ENCODE assay signal across 23 cellular contexts in genomic region chr19:38513762-38514167, GRCh38.
DNase-seq lines count a peak whose midpoint lies in the region; ATAC-seq lines count a peak whose summit lies in the region.
"Had no signal": no experiment of that assay in that cellular context is flagged by ENCODE, and none has a peak within 500 bp of the region (broad histone marks: within the 10 kb centered on the region; RNA-seq: fewer than 3 reads in every experiment).

No MANE protein-coding gene starts in this region.

- peak; percentile 74 for DNase-seq in activated CD4-positive, alpha-beta T cell treated with anti-CD3 and anti-CD28 coated beads, Interleukin-2, amount 10 ng/mL, durations not matched to agents 7 days and 5 days
- no peak for DNase-seq in activated CD4-positive, alpha-beta T cell treated with anti-CD3 and anti-CD28 coated beads for 1 hour
- DNase-seq in Karpas-422 (peak; percentile 58), NCI-H2081 treated with DMSO at 0.1 percent for 48 hours (lab: John Stamatoyannopoulos, UW) (no peak)
- DNase-seq in activated CD8-positive, alpha-beta T cell treated with anti-CD3 and anti-CD28 coated beads, Interleukin-2, amount 10 ng/mL, durations not matched to agents 7 days and 5 days: peak; percentile 75
- DNase-seq: ACHN; activated T-cell treated with anti-CD3 and anti-CD28 coated beads, Interleukin-2, amount 50 U/mL, for 1 hour; body of pancreas; Calu3; H7; immature natural killer cell; natural killer cell; pancreas; PC-3; right cardiac atrium; Right ventricle myocardium superior; substantia nigra had no signal

- H3K36me3 Mint-ChIP-seq in activated CD4-positive, alpha-beta T cell treated with anti-CD3 and anti-CD28 coated beads, Interleukin-2, amount 10 ng/mL, durations not matched to agents 7 days and 5 days (ENCODE audit: low read depth): no peaks in the 10 kb centered on the region
- no peaks in the 10 kb centered on the region for H3K36me3 Mint-ChIP-seq in activated CD8-positive, alpha-beta T cell treated with anti-CD3 and anti-CD28 coated beads, Interleukin-2, amount 10 ng/mL, durations not matched to agents 7 days and 5 days (ENCODE audit: low read depth)
- H3K36me3 Mint-ChIP-seq in stimulated activated memory B cell treated with anti-CD40 and anti-IgM and Interleukin-4, amounts not matched to agents 10 μg/mL and 1 μg/mL and 100 μg/mL, for 72 hours: no peaks in the 10 kb centered on the region
- H3K36me3 Mint-ChIP-seq: immature natural killer cell, mesothelial cell of epicardium, natural killer cell had no signal

- H3K9me3 ChIP-seq in Karpas-422 (ENCODE audit: low read length): no peaks in the 10 kb centered on the region
- H3K9me3 ChIP-seq: BLaER1 treated with 17β-estradiol and CSF1 and Interleukin-3, amounts not matched to agents 10 nM and 100 nM; body of pancreas; pancreas had no signal

- no peak overlapping the region for H2AFZ ChIP-seq in Karpas-422 (ENCODE audit: low read length)

- H3K9ac ChIP-seq in Karpas-422 (ENCODE audit: low read length): no peak overlapping the region
- H3K9ac ChIP-seq: BLaER1 treated with 17β-estradiol and CSF1 and Interleukin-3, amounts not matched to agents 10 nM and 100 nM had no signal

- H3K4me2 ChIP-seq in Karpas-422 (ENCODE audit: low read depth, low read length, poor library complexity, severe bottlenecking): no peak overlapping the region

- H3K27ac ChIP-seq in Karpas-422 (ENCODE audit: low read length): no peak overlapping the region
- H3K27ac ChIP-seq: BLaER1 treated with 17β-estradiol and CSF1 and Interleukin-3, amounts not matched to agents 10 nM and 100 nM; body of pancreas; pancreas had no signal

- no peaks in the 10 kb centered on the region for H3K36me3 ChIP-seq in Karpas-422 (ENCODE audit: insufficient read depth, low read length)
- H3K36me3 ChIP-seq: BLaER1 treated with 17β-estradiol and CSF1 and Interleukin-3, amounts not matched to agents 10 nM and 100 nM; pancreas had no signal

- H3K27ac Mint-ChIP-seq in activated CD4-positive, alpha-beta T cell treated with anti-CD3 and anti-CD28 coated beads, Interleukin-2, amount 10 ng/mL, durations not matched to agents 7 days and 5 days: peak overlapping the region; percentile 78
- H3K27ac Mint-ChIP-seq in activated CD8-positive, alpha-beta T cell treated with anti-CD3 and anti-CD28 coated beads, Interleukin-2, amount 10 ng/mL, durations not matched to agents 7 days and 5 days: peak overlapping the region; percentile 13
- H3K27ac Mint-ChIP-seq in stimulated activated memory B cell treated with anti-CD40 and anti-IgM and Interleukin-4, amounts not matched to agents 10 μg/mL and 1 μg/mL and 100 μg/mL, for 72 hours: no peak overlapping the region
- H3K27ac Mint-ChIP-seq: immature natural killer cell, mesothelial cell of epicardium, natural killer cell had no signal

- no peaks in the 10 kb centered on the region for H4K20me1 ChIP-seq in Karpas-422 (ENCODE audit: insufficient read depth, low read depth, low read length)
- H4K20me1 ChIP-seq: BLaER1 treated with 17β-estradiol and CSF1 and Interleukin-3, amounts not matched to agents 10 nM and 100 nM had no signal

- POLR2A ChIA-PET in activated CD4-positive, alpha-beta T cell treated with anti-CD3 and anti-CD28 coated beads, Interleukin-2, amount 10 ng/mL, durations not matched to agents 7 days and 5 days (lab: Charles Lee): interaction anchor here (0.6 to 0.8 kb wide), 2 partner anchors 111 to 146 kb away, joined by 3 to 5 read pairs; partner anchors contain the start of gene FAM98C
- POLR2A ChIA-PET in activated CD8-positive, alpha-beta T cell treated with anti-CD3 and anti-CD28 coated beads, Interleukin-2, amount 10 ng/mL, durations not matched to agents 7 days and 5 days (lab: Charles Lee): interaction anchor here (0.7 to 1.3 kb wide), 2 partner anchors 117 to 119 kb away, joined by 3 read pairs; no protein-coding TSS in a partner anchor

- peaks cover 10% of the 10 kb centered on the region for H3K27me3 Mint-ChIP-seq in activated CD4-positive, alpha-beta T cell treated with anti-CD3 and anti-CD28 coated beads, Interleukin-2, amount 10 ng/mL, durations not matched to agents 7 days and 5 days
- peaks cover 27% of the 10 kb centered on the region for H3K27me3 Mint-ChIP-seq in activated CD8-positive, alpha-beta T cell treated with anti-CD3 and anti-CD28 coated beads, Interleukin-2, amount 10 ng/mL, durations not matched to agents 7 days and 5 days (ENCODE audit: low read depth)
- H3K27me3 Mint-ChIP-seq in stimulated activated memory B cell treated with anti-CD40 and anti-IgM and Interleukin-4, amounts not matched to agents 10 μg/mL and 1 μg/mL and 100 μg/mL, for 72 hours: peaks cover 33% of the 10 kb centered on the region

- peak overlapping the region; percentile 12 for H3K4me3 Mint-ChIP-seq in activated CD4-positive, alpha-beta T cell treated with anti-CD3 and anti-CD28 coated beads, Interleukin-2, amount 10 ng/mL, durations not matched to agents 7 days and 5 days
- H3K4me3 Mint-ChIP-seq in activated CD8-positive, alpha-beta T cell treated with anti-CD3 and anti-CD28 coated beads, Interleukin-2, amount 10 ng/mL, durations not matched to agents 7 days and 5 days: peak overlapping the region; percentile 19
- no peak overlapping the region for H3K4me3 Mint-ChIP-seq in stimulated activated memory B cell treated with anti-CD40 and anti-IgM and Interleukin-4, amounts not matched to agents 10 μg/mL and 1 μg/mL and 100 μg/mL, for 72 hours
- H3K4me3 Mint-ChIP-seq: immature natural killer cell, mesothelial cell of epicardium, natural killer cell had no signal

- no peaks in the 10 kb centered on the region; the same call in 1 of the 2 replicates for H3K4me1 ChIP-seq in Karpas-422 (ENCODE audit: low read length)
- H3K4me1 ChIP-seq: pancreas had no signal

- no peaks in the 10 kb centered on the region for H3K79me2 ChIP-seq in Karpas-422 (ENCODE audit: low read length)

- H3K9me2 ChIP-seq in Karpas-422 (replicated peaks; ENCODE audit: insufficient read depth, low read length): no peaks in the 10 kb centered on the region

- peak; percentile 80 for ATAC-seq in activated CD8-positive, alpha-beta T cell treated with anti-CD3 and anti-CD28 coated beads, Interleukin-2, amount 10 ng/mL, durations not matched to agents 7 days and 5 days
- peak; percentile 31 for ATAC-seq in stimulated activated memory B cell treated with anti-CD40 and anti-IgM and Interleukin-4, amounts not matched to agents 10 μg/mL and 1 μg/mL and 100 μg/mL, for 72 hours
- ATAC-seq in HG02870 (IDR thresholded peaks at IDR 0.05; ENCODE audit: unreplicated experiment) (no peak), HG03135 (IDR thresholded peaks at IDR 0.05; ENCODE audit: unreplicated experiment) (no peak)
- ATAC-seq: body of pancreas, left lobe of liver, natural killer cell, pancreas, PC-3, right cardiac atrium had no signal

- no peak overlapping the region for H3K4me3 ChIP-seq in Karpas-422 (ENCODE audit: low read length)
- H3K4me3 ChIP-seq: BLaER1 treated with 17β-estradiol and CSF1 and Interleukin-3, amounts not matched to agents 10 nM and 100 nM; body of pancreas; pancreas had no signal

- peaks cover 41% of the 10 kb centered on the region for H3K4me1 Mint-ChIP-seq in activated CD4-positive, alpha-beta T cell treated with anti-CD3 and anti-CD28 coated beads, Interleukin-2, amount 10 ng/mL, durations not matched to agents 7 days and 5 days
- H3K4me1 Mint-ChIP-seq in activated CD8-positive, alpha-beta T cell treated with anti-CD3 and anti-CD28 coated beads, Interleukin-2, amount 10 ng/mL, durations not matched to agents 7 days and 5 days (ENCODE audit: low read depth): peaks cover 30% of the 10 kb centered on the region
- H3K4me1 Mint-ChIP-seq in stimulated activated memory B cell treated with anti-CD40 and anti-IgM and Interleukin-4, amounts not matched to agents 10 μg/mL and 1 μg/mL and 100 μg/mL, for 72 hours: peaks cover 19% of the 10 kb centered on the region
- H3K4me1 Mint-ChIP-seq: mesothelial cell of epicardium had no signal

- H3K27me3 ChIP-seq in Karpas-422 (ENCODE audit: low read length): no peaks in the 10 kb centered on the region
- H3K27me3 ChIP-seq: BLaER1 treated with 17β-estradiol and CSF1 and Interleukin-3, amounts not matched to agents 10 nM and 100 nM; body of pancreas; pancreas had no signal

- H3K9me3 Mint-ChIP-seq in activated CD4-positive, alpha-beta T cell treated with anti-CD3 and anti-CD28 coated beads, Interleukin-2, amount 10 ng/mL, durations not matched to agents 7 days and 5 days: no peaks in the 10 kb centered on the region
- H3K9me3 Mint-ChIP-seq in activated CD8-positive, alpha-beta T cell treated with anti-CD3 and anti-CD28 coated beads, Interleukin-2, amount 10 ng/mL, durations not matched to agents 7 days and 5 days (ENCODE audit: insufficient read depth): no peaks in the 10 kb centered on the region
- H3K9me3 Mint-ChIP-seq in stimulated activated memory B cell treated with anti-CD40 and anti-IgM and Interleukin-4, amounts not matched to agents 10 μg/mL and 1 μg/mL and 100 μg/mL, for 72 hours: no peaks in the 10 kb centered on the region
- H3K9me3 Mint-ChIP-seq: immature natural killer cell, mesothelial cell of epicardium, natural killer cell had no signal

- CTCF ChIA-PET in activated CD4-positive, alpha-beta T cell treated with anti-CD3 and anti-CD28 coated beads, Interleukin-2, amount 10 ng/mL, durations not matched to agents 7 days and 5 days (lab: Charles Lee): interaction anchor here (0.9 to 3.3 kb wide), 6 partner anchors 30 to 123 kb away, joined by 3 to 14 read pairs (median 6); partner anchors contain the start of gene FAM98C
- CTCF ChIA-PET in activated CD8-positive, alpha-beta T cell treated with anti-CD3 and anti-CD28 coated beads, Interleukin-2, amount 10 ng/mL, durations not matched to agents 7 days and 5 days (lab: Charles Lee): interaction anchor here (1.1 to 5.1 kb wide), 7 partner anchors 15 to 417 kb away, joined by 3 to 72 read pairs (median 9); partner anchors contain the start of genes EIF3K, FAM98C, MAP4K1 and MRPS12

Comparison
In these comparisons a context has a peak if more than half of its experiments do, and no peak if none do; other contexts are left out.
1. DNase-seq: peak in activated CD4-positive, alpha-beta T cell treated with anti-CD3 and anti-CD28 coated beads, Interleukin-2, amount 10 ng/mL, durations not matched to agents 7 days and 5 days (single experiment), Karpas-422 (single experiment) and activated CD8-positive, alpha-beta T cell treated with anti-CD3 and anti-CD28 coated beads, Interleukin-2, amount 10 ng/mL, durations not matched to agents 7 days and 5 days (single experiment); none in activated CD4-positive, alpha-beta T cell treated with anti-CD3 and anti-CD28 coated beads for 1 hour (single experiment) and NCI-H2081 treated with DMSO at 0.1 percent for 48 hours (single experiment).
2. ATAC-seq: peak in activated CD8-positive, alpha-beta T cell treated with anti-CD3 and anti-CD28 coated beads, Interleukin-2, amount 10 ng/mL, durations not matched to agents 7 days and 5 days (single experiment) and stimulated activated memory B cell treated with anti-CD40 and anti-IgM and Interleukin-4, amounts not matched to agents 10 μg/mL and 1 μg/mL and 100 μg/mL, for 72 hours (single experiment); none in HG02870 (single experiment) and HG03135 (single experiment).